Comparison of ENCODE assay signal across 4 cellular contexts in the genomic region with DNA sequence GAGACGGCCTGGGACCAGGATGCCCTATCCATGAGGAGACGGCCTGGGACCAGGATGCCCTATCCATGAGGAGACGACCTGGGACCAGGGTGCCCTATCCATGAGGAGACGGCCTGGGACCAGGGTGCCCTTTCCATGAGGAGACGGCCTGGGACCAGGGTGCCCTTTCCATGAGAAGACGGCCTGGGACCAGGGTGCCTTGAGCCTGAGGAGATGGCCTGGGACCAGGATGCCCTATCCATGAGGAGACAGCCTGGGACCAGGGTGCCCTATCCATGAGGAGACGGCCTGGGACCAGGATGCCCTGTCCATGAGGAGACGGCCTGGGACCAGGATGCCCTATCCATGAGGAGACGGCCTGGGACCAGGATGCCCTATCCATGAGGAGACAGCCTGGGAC. TPM values are rescaled to one million over a fixed set of nuclear protein-coding genes. Genes with fewer than 3 reads are reported as not detected.
"Had no signal": no experiment of that assay in that cellular context is flagged by ENCODE, and none has a peak within 500 bp of the region (broad histone marks: within the 10 kb centered on the region; RNA-seq: fewer than 3 reads in every experiment).

No MANE protein-coding gene starts in this region.

RNA-seq across cellular contexts. Expression of gene VIPR2, which starts 58.6 kb away (rescaled TPM):
- total RNA-seq: activated B cell treated with CpG ODN at 0.5 μM for 24 hours; activated CD4-positive, alpha-beta T cell treated with anti-CD3 and anti-CD28 coated beads, Interleukin-2, amount 10 ng/mL, durations not matched to agents 7 days and 5 days; activated CD8-positive, alpha-beta T cell treated with anti-CD3 and anti-CD28 coated beads, Interleukin-2, amount 10 ng/mL, durations not matched to agents 7 days and 5 days; T-helper 17 cell had no signal
